In the genomic region with DNA sequence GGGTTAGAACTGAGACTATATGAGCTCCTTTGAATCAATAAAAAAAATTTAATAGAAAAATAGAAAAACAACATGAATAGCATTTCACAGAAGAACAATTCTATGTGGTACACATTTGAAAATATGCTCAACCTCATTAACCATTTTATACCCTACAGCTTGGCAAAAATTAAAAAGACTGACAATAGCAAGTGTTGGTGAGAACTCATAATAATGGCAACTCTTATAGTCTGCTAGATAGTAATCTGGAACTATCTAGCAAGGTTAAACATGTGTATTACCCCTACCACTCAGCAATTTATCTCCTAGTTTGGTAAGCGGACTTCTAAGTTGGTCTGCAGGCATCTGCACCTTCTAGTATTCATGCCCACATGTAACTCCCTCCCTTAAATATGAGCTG, we compare ENCODE assay signal across 28 cellular contexts.
"Had no signal": no experiment of that assay in that cellular context is flagged by ENCODE, and none has a peak within 500 bp of the region (broad histone marks: within the 10 kb centered on the region; RNA-seq: fewer than 3 reads in every experiment).

No MANE protein-coding gene starts in this region.

- H3K4me1 Mint-ChIP-seq: endodermal cell had no signal

- H3K4me3 ChIP-seq: colonic mucosa, coronary artery, dorsolateral prefrontal cortex, esophagus muscularis mucosa, esophagus squamous epithelium, gastrocnemius medialis, gastroesophageal sphincter, heart left ventricle, heart right ventricle had no signal

- DNase-seq: colonic mucosa; cortex of kidney; dermis blood vessel endothelial cell; dorsolateral prefrontal cortex; effector CD4-positive, alpha-beta T cell; effector CD8-positive, alpha-beta T cell; effector memory CD4-positive, alpha-beta T cell; effector memory CD8-positive, alpha-beta T cell; endodermal cell; erythroblast; esophagus squamous epithelium; foreskin fibroblast; foreskin keratinocyte; foreskin melanocyte; gastrocnemius medialis; glutamatergic neuron; heart left ventricle; heart right ventricle had no signal

- H3K9me3 Mint-ChIP-seq: dendritic cell treated with granulocyte-macrophage colony-stimulating factor and Interleukin-4, amounts not matched to agents 40 ng/mL and 50 ng/mL, for 4 days; effector memory CD8-positive, alpha-beta T cell had no signal

- H3K27ac ChIP-seq: colonic mucosa, coronary artery, dorsolateral prefrontal cortex, epithelial cell of prostate, esophagus muscularis mucosa, esophagus squamous epithelium, foreskin keratinocyte, gastrocnemius medialis, gastroesophageal sphincter, heart left ventricle, heart right ventricle had no signal

- H3K4me3 Mint-ChIP-seq: dendritic cell treated with granulocyte-macrophage colony-stimulating factor and Interleukin-4, amounts not matched to agents 40 ng/mL and 50 ng/mL, for 4 days; effector memory CD8-positive, alpha-beta T cell; endodermal cell had no signal

- H3K36me3 ChIP-seq: colonic mucosa, esophagus muscularis mucosa, esophagus squamous epithelium, gastrocnemius medialis, gastroesophageal sphincter, heart left ventricle, heart right ventricle had no signal

- H3K27me3 ChIP-seq: colonic mucosa, gastroesophageal sphincter had no signal

- H3K9me3 ChIP-seq: colonic mucosa, gastroesophageal sphincter had no signal

- H3K4me1 ChIP-seq: colonic mucosa, esophagus muscularis mucosa, foreskin keratinocyte, gastrocnemius medialis, gastroesophageal sphincter, heart left ventricle, heart right ventricle had no signal

- H3K27ac Mint-ChIP-seq: dendritic cell treated with granulocyte-macrophage colony-stimulating factor and Interleukin-4, amounts not matched to agents 40 ng/mL and 50 ng/mL, for 4 days; effector memory CD8-positive, alpha-beta T cell; endodermal cell had no signal

- ATAC-seq: effector memory CD8-positive, alpha-beta T cell; esophagus mucosa; foreskin keratinocyte; gastrocnemius medialis; gastroesophageal sphincter; heart left ventricle; heart right ventricle had no signal

- FAIRE-seq: colon, endometrium, endothelial cell of umbilical vein, frontal cortex had no signal
